23 cellular contexts compared by ENCODE assay signal in genomic region chr6:108953681-108954080, GRCh38.
DNase-seq lines count a peak whose midpoint lies in the region; FAIRE-seq and TF ChIP-seq lines count a peak whose summit lies in the region.
"Had no signal": no experiment of that assay in that cellular context is flagged by ENCODE, and none has a peak within 500 bp of the region (broad histone marks: within the 10 kb centered on the region; RNA-seq: fewer than 3 reads in every experiment).

No MANE protein-coding gene starts in this region.

- no peaks in the 10 kb centered on the region for H3K27me3 Mint-ChIP-seq in mesothelial cell of epicardium (ENCODE audit: low read depth)

- H3F3A ChIP-seq in GM23248 (ENCODE audit: insufficient read depth), result no peaks in the 10 kb centered on the region

- H3K36me3 ChIP-seq in GM23248 (ENCODE audit: low read depth) (no peaks in the 10 kb centered on the region), adipocyte (ENCODE audit: control insufficient read depth, insufficient read depth, low read length, severe bottlenecking) (no peaks in the 10 kb centered on the region), neuronal stem cell (replicated peaks in 1 of 2; ENCODE audit: control insufficient read depth in 2 of 2, insufficient read depth in 2 of 2, low read length in 2 of 2) (no peaks in the 10 kb centered on the region)
- H3K36me3 ChIP-seq: BE2C had no signal

- H2BK12ac ChIP-seq in neuronal stem cell (ENCODE audit: low read length), result no peak overlapping the region

- TF ChIP-seq CTCF in fibroblast of mammary gland (conservative IDR thresholded peaks at IDR 0.05; ENCODE audit: control insufficient read depth, insufficient read depth, low read depth, low read length) (no peak), mesothelial cell of epicardium (IDR thresholded peaks at IDR 0.05; ENCODE audit: unreplicated experiment) (no peak)

- no peak overlapping the region for H3K4me3 Mint-ChIP-seq in mesothelial cell of epicardium

- H3K4me1 ChIP-seq in GM23248 (ENCODE audit: insufficient read depth) (peaks cover 12% of the 10 kb centered on the region), adipocyte (ENCODE audit: control insufficient read depth, insufficient read depth, low read length) (peaks cover 34% of the 10 kb centered on the region), neuronal stem cell (ENCODE audit: control insufficient read depth in 2 of 2, insufficient read depth in 1 of 2, low read depth in 1 of 2, low read length in 2 of 2) (no peaks in the 10 kb centered on the region)

- no peaks in the 10 kb centered on the region for H3K9me2 ChIP-seq in GM23248 (ENCODE audit: insufficient read depth)
- H3K9me2 ChIP-seq: SK-N-SH had no signal

- H2BK5ac ChIP-seq in neuronal stem cell (ENCODE audit: low read length), result no peak overlapping the region

- H3K27me3 ChIP-seq in GM23248 (replicated peaks; ENCODE audit: insufficient read depth) (no peaks in the 10 kb centered on the region), adipocyte (replicated peaks; ENCODE audit: control insufficient read depth, insufficient read depth, low read length) (no peaks in the 10 kb centered on the region), neuronal stem cell (ENCODE audit: control insufficient read depth in 3 of 3, insufficient read depth in 3 of 3, low read depth in 1 of 3, low read length in 3 of 3) (no peaks in the 10 kb centered on the region)
- H3K27me3 ChIP-seq: BE2C had no signal

- no peak overlapping the region for H3K23ac ChIP-seq in neuronal stem cell (ENCODE audit: low read depth, low read length, poor library complexity)

- no peak overlapping the region for H2BK120ac ChIP-seq in neuronal stem cell (ENCODE audit: low read depth, low read length)

- H2AFZ ChIP-seq in GM23248 (no peak overlapping the region; the same call in 1 of the 2 replicates), neuronal stem cell (ENCODE audit: low read length) (no peak overlapping the region)

- peaks cover 12% of the 10 kb centered on the region for H3K4me1 Mint-ChIP-seq in mesothelial cell of epicardium

- H3K9me3 ChIP-seq in GM23248 (ENCODE audit: low read depth) (no peaks in the 10 kb centered on the region), adipocyte (ENCODE audit: control insufficient read depth, low read length) (no peaks in the 10 kb centered on the region), neuronal stem cell (replicated peaks in 1 of 2; ENCODE audit: control insufficient read depth in 2 of 2, insufficient read depth in 1 of 2, low read depth in 1 of 2, low read length in 2 of 2) (no peaks in the 10 kb centered on the region)
- H3K9me3 ChIP-seq: BE2C, SK-N-SH had no signal

- no peak for FAIRE-seq in HTR-8/SVneo (lab: Jason Lieb, UNC)
- FAIRE-seq: A204.1, D721Med had no signal

- peak overlapping the region; percentile 29 for H3K27ac ChIP-seq in GM23248
- H3K27ac ChIP-seq in neuronal stem cell (replicated peaks; ENCODE audit: low read length), result no peak overlapping the region
- H3K27ac ChIP-seq: RWPE1 had no signal

- no peaks in the 10 kb centered on the region for H3K79me2 ChIP-seq in GM23248 (ENCODE audit: insufficient read depth)

- H3K36me3 Mint-ChIP-seq in mesothelial cell of epicardium, result no peaks in the 10 kb centered on the region

- in situ Hi-C loops in GM23248 (cut with MboI), result no loop called here

- no peak overlapping the region for H4K8ac ChIP-seq in neuronal stem cell (ENCODE audit: low read depth, low read length)

- peak overlapping the region; percentile 14; the same call in 1 of the 2 replicates for H3K9ac ChIP-seq in GM23248
- no peak overlapping the region for H3K9ac ChIP-seq in adipocyte (ENCODE audit: low read length)
- H3K9ac ChIP-seq in neuronal stem cell (ENCODE audit: low read depth, low read length, poor library complexity), result peak overlapping the region; percentile 61
- H3K9ac ChIP-seq: SK-N-SH had no signal

- no peak overlapping the region for H4K91ac ChIP-seq in neuronal stem cell (ENCODE audit: low read depth, low read length, poor library complexity)

- H3K79me1 ChIP-seq in neuronal stem cell (ENCODE audit: low read depth, low read length), result no peaks in the 10 kb centered on the region

- H3K9me3 Mint-ChIP-seq in mesothelial cell of epicardium, result no peaks in the 10 kb centered on the region

- peak overlapping the region; percentile 63 for H3K4me2 ChIP-seq in GM23248 (ENCODE audit: unreplicated experiment)
- H3K4me2 ChIP-seq in neuronal stem cell (ENCODE audit: insufficient read depth, low read length, poor library complexity, severe bottlenecking), result no peak overlapping the region
- H3K4me2 ChIP-seq: SK-N-SH had no signal

- H4K20me1 ChIP-seq in GM23248 (ENCODE audit: insufficient read depth), result no peaks in the 10 kb centered on the region

- H3K4ac ChIP-seq in neuronal stem cell (ENCODE audit: low read length), result no peak overlapping the region

- no peak overlapping the region for H3K27ac Mint-ChIP-seq in mesothelial cell of epicardium

- no peak overlapping the region for H2BK15ac ChIP-seq in neuronal stem cell (ENCODE audit: low read length)

- H3K14ac ChIP-seq in neuronal stem cell (ENCODE audit: low read length), result no peak overlapping the region

- DNase-seq in GM23248 (peak; percentile 67), adipocyte (ENCODE audit: low read depth) (peak; percentile 32), fibroblast of mammary gland (ENCODE audit: low read depth) (peak; percentile 51), neuronal stem cell (ENCODE audit: low spot score) (no peak), HTR-8/SVneo (ENCODE audit: insufficient read length, low spot score) (no peak), mesothelial cell of epicardium (ENCODE audit: low spot score in 2 of 2, unreplicated experiment in 2 of 2) (no peak)
- DNase-seq in activated CD4-positive, alpha-beta T cell treated with anti-CD3 and anti-CD28 coated beads, Interleukin-2, amount 50 U/mL, for 48 hours, result no peak
- DNase-seq: BE2C; DMS53; GDM1; Karpas-422; NCI-H1092; NCI-H1436 treated with DMSO at 0.1 percent for 48 hours; NCI-H2029 treated with DMSO at 0.1 percent for 48 hours; NCI-H226; NCI-H510A treated with DMSO at 0.1 percent for 48 hours; NCI-H748 treated with DMSO at 0.1 percent for 48 hours; NK-92 treated with Interleukin-12 subunit alpha and Interleukin-12 subunit beta, amount 100 ng/mL, for 24 hours; SHP77 treated with DMSO at 0.1 percent for 48 hours; SK-N-SH had no signal

- no peak overlapping the region for H2AK5ac ChIP-seq in neuronal stem cell (ENCODE audit: low read depth, low read length)

- H3K4me3 ChIP-seq in GM23248 (no peak overlapping the region), adipocyte (ENCODE audit: low read length) (no peak overlapping the region), fibroblast of mammary gland (ENCODE audit: control insufficient read depth, low read depth, low read length) (no peak overlapping the region), neuronal stem cell (ENCODE audit: low read length in 2 of 2) (no peak overlapping the region)

- H3K18ac ChIP-seq in neuronal stem cell (ENCODE audit: low read length), result no peak overlapping the region

Comparison
In these comparisons a context has a peak if more than half of its experiments do, and no peak if none do; other contexts are left out.
1. DNase-seq: peak in GM23248 (single experiment), adipocyte (single experiment) and fibroblast of mammary gland (single experiment); none in neuronal stem cell (single experiment), activated CD4-positive, alpha-beta T cell treated with anti-CD3 and anti-CD28 coated beads, Interleukin-2, amount 50 U/mL, for 48 hours (0 of 2), HTR-8/SVneo (single experiment) and mesothelial cell of epicardium (0 of 2).